28 cellular contexts compared by ENCODE assay signal in the genomic region with DNA sequence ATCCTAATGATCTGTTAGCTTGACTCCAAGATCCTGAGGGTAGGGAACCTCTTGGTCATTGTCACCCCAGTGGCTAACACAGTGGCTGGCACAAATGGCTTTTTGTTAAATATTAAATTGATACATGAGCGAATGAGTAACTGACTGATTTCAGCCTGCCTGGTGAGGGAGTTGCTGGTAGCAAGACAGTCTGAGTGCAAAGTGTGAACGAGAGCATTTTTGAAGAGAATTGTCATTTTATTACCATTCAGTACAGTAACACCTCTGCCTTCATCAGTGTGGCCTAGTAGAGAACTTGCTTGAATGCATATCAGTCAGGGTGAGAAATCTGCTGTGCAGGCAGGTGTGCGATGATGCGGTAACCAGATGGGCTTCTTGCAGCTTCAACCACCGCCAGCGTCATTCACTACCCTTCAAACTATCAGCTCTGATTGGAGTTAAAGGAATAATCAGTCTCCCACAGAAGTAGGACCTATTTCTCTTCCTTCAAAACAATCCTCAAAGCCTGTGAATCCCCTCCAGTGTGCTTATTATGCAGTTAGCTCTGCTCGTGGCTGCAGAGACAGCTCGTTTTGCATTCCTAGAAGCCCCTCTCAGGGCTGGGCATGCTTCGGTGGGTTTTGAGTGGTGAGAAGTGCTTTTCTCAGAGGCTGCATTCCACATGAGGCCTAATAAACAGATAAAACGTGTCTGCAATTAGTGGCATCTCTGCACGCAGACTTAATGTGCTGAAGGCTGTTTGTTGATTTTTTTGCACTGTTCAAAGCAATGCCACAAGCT. TPM values are rescaled to one million over a fixed set of nuclear protein-coding genes. Genes with fewer than 3 reads are reported as not detected.
DNase-seq lines count a peak whose midpoint lies in the region; ATAC-seq and TF ChIP-seq lines count a peak whose summit lies in the region.
"Had no signal": no experiment of that assay in that cellular context is flagged by ENCODE, and none has a peak within 500 bp of the region (broad histone marks: within the 10 kb centered on the region; RNA-seq: fewer than 3 reads in every experiment).

No MANE protein-coding gene starts in this region.

- no peak overlapping the region for H3K4me3 ChIP-seq in BLaER1 treated with 17β-estradiol and CSF1 and Interleukin-3, amounts not matched to agents 10 nM and 100 nM
- H3K4me3 ChIP-seq in hepatocyte = no peak overlapping the region
- H3K4me3 ChIP-seq: HAP-1, MG63, suprapubic skin had no signal

- peaks cover 0 to 3% (median 0%) of the 10 kb centered on the region in 11 experiments; a peak in 1 of 22 replicates for H3K9me3 ChIP-seq in BLaER1 treated with 17β-estradiol and CSF1 and Interleukin-3, amounts not matched to agents 10 nM and 100 nM (replicated peaks in 1 of 11)
- H3K9me3 ChIP-seq in hepatocyte (ENCODE audit: low read depth) = no peaks in the 10 kb centered on the region
- H3K9me3 ChIP-seq: HAP-1, MG63, suprapubic skin had no signal

- peaks cover 7 to 34% (median 25%) of the 10 kb centered on the region in 10 experiments; a peak in 19 of 20 replicates for H3K4me1 ChIP-seq in BLaER1 treated with 17β-estradiol and CSF1 and Interleukin-3, amounts not matched to agents 10 nM and 100 nM
- no peaks in the 10 kb centered on the region for H3K4me1 ChIP-seq in hepatocyte (ENCODE audit: insufficient read depth)
- H3K4me1 ChIP-seq: foreskin keratinocyte, HAP-1, suprapubic skin had no signal

- H3K9me2 ChIP-seq in hepatocyte (replicated peaks; ENCODE audit: insufficient read depth) = no peaks in the 10 kb centered on the region

- H3K79me2 ChIP-seq in hepatocyte = no peaks in the 10 kb centered on the region

- no peaks in the 10 kb centered on the region for H3K27me3 ChIP-seq in BLaER1 treated with 17β-estradiol and CSF1 and Interleukin-3, amounts not matched to agents 10 nM and 100 nM
- H3K27me3 ChIP-seq in hepatocyte = no peaks in the 10 kb centered on the region
- H3K27me3 ChIP-seq: foreskin keratinocyte, MG63, suprapubic skin had no signal

- ATAC-seq in HG02852 (IDR thresholded peaks at IDR 0.05; ENCODE audit: unreplicated experiment) (no peak), HG02870 (IDR thresholded peaks at IDR 0.05; ENCODE audit: unreplicated experiment) (no peak)
- ATAC-seq: activated CD8-positive, alpha-beta memory T cell treated with anti-CD3 and anti-CD28 coated beads, Interleukin-2, amount 10 ng/mL, durations not matched to agents 7 days and 5 days; effector memory CD8-positive, alpha-beta T cell; esophagus mucosa; foreskin keratinocyte; stimulated activated memory B cell treated with anti-CD40 and anti-IgM and Interleukin-4, amounts not matched to agents 10 μg/mL and 1 μg/mL and 100 μg/mL, for 72 hours had no signal

- peak overlapping the region in 3 of 11 experiments; percentile 1 to 10 (median 9); a peak in 3 of 22 replicates for H3K27ac ChIP-seq in BLaER1 treated with 17β-estradiol and CSF1 and Interleukin-3, amounts not matched to agents 10 nM and 100 nM
- no peak overlapping the region for H3K27ac ChIP-seq in hepatocyte
- H3K27ac ChIP-seq: foreskin keratinocyte, suprapubic skin, WERI-Rb-1 had no signal

- H3K4me2 ChIP-seq in BLaER1 treated with 17β-estradiol and CSF1 and Interleukin-3, amounts not matched to agents 10 nM and 100 nM = peak overlapping the region in 8 of 11 experiments; percentile 43 to 65 (median 54); a peak in 16 of 22 replicates
- no peak overlapping the region for H3K4me2 ChIP-seq in hepatocyte

- WGBS in hepatocyte (ENCODE audit: low lambda C conversion rate, missing lambda C conversion rate) = 78% methylated on average over 11 of the region's 11 CpGs

- peak; percentile 9 for DNase-seq in NCI-H1694 (lab: John Stamatoyannopoulos, UW)
- DNase-seq in hepatocyte (ENCODE audit: low spot score) = no peak
- peak; percentile 32 for DNase-seq in mucosa of gallbladder (ENCODE audit: low spot score)
- no peak for DNase-seq in HUDEP-2 (lab: John Stamatoyannopoulos, UW; ENCODE audit: unreplicated experiment in 76 of 76)
- no peak for DNase-seq in NCI-H2081 (lab: John Stamatoyannopoulos, UW)
- DNase-seq: activated CD4-positive, alpha-beta T cell treated with anti-CD3 and anti-CD28 coated beads, Interleukin-2, amount 10 ng/mL, durations not matched to agents 7 days and 5 days; activated CD8-positive, alpha-beta memory T cell treated with anti-CD3 and anti-CD28 coated beads, Interleukin-2, amount 10 ng/mL, durations not matched to agents 7 days and 5 days; activated naive CD4-positive, alpha-beta T cell treated with anti-CD3 and anti-CD28 coated beads, Interleukin-2, amount 10 ng/mL, durations not matched to agents 7 days and 5 days; amniotic stem cell; COR-L47; effector memory CD8-positive, alpha-beta T cell; EL; foreskin keratinocyte; hypothalamus; mammary epithelial cell; MG63; NCI-H1417 treated with DMSO at 0.1 percent for 48 hours; NCI-H2227 treated with DMSO at 0.1 percent for 48 hours; NCI-H82; T-helper 9 cell; WERI-Rb-1 had no signal

- H3K36me3 ChIP-seq in BLaER1 treated with 17β-estradiol and CSF1 and Interleukin-3, amounts not matched to agents 10 nM and 100 nM = no peaks in the 10 kb centered on the region
- no peaks in the 10 kb centered on the region for H3K36me3 ChIP-seq in hepatocyte (replicated peaks; ENCODE audit: insufficient read depth, low read depth)
- H3K36me3 ChIP-seq: HAP-1, MG63, suprapubic skin, WERI-Rb-1 had no signal

- peak overlapping the region; percentile 26 for H2AFZ ChIP-seq in hepatocyte

- no peaks in the 10 kb centered on the region for H4K20me1 ChIP-seq in BLaER1 treated with 17β-estradiol and CSF1 and Interleukin-3, amounts not matched to agents 10 nM and 100 nM
- no peaks in the 10 kb centered on the region for H4K20me1 ChIP-seq in hepatocyte (ENCODE audit: insufficient read depth, poor library complexity, severe bottlenecking)

- 0 out of 22 replicates have a peak overlapping the region, but pooled peaks of 2 of the 11 experiments have one; percentile 6 to 14 for H3K9ac ChIP-seq in BLaER1 treated with 17β-estradiol and CSF1 and Interleukin-3, amounts not matched to agents 10 nM and 100 nM

- TF ChIP-seq CTCF in hepatocyte (IDR thresholded peaks at IDR 0.05; ENCODE audit: poor library complexity) = no peak

RNA-seq across cellular contexts. Expression of a gene that starts 29.0 kb away (rescaled TPM):
- total RNA-seq in hepatocyte = 6.7 and 12.2 TPM in 2 replicates
- polyA plus RNA-seq in hepatocyte = 7.6 and 10.5 TPM in 2 replicates
- total RNA-seq in mucosa of gallbladder = 14.9 TPM

RNA-seq across cellular contexts. Expression of a gene that starts 31.0 kb away (rescaled TPM):
- 0.30 and 1.4 TPM in 2 replicates for total RNA-seq in hepatocyte
- 1.2 and 2.9 TPM in 2 replicates for polyA plus RNA-seq in hepatocyte
- total RNA-seq in mucosa of gallbladder = 30.7 TPM

RNA-seq across cellular contexts. Expression of a gene that starts 42.4 kb away (rescaled TPM):
- total RNA-seq in hepatocyte (17.1 and 19.2 TPM in 2 replicates), mucosa of gallbladder (62.5 TPM)
- polyA plus RNA-seq in hepatocyte = 13.5 and 14.5 TPM in 2 replicates

RNA-seq across cellular contexts. Expression of a gene that starts 55.2 kb away (rescaled TPM):
- total RNA-seq in hepatocyte (8.1 and 8.2 TPM in 2 replicates), mucosa of gallbladder (29.8 TPM)
- polyA plus RNA-seq in hepatocyte = 11.2 and 13.7 TPM in 2 replicates

RNA-seq across cellular contexts. Expression of a gene that starts 58.4 kb away (rescaled TPM):
- 49.2 and 69.7 TPM in 2 replicates for total RNA-seq in hepatocyte
- 35.7 and 41.8 TPM in 2 replicates for polyA plus RNA-seq in hepatocyte
- total RNA-seq in mucosa of gallbladder = 63.6 TPM

Comparison
In these comparisons a context has a peak if more than half of its experiments do, and no peak if none do; other contexts are left out.
1. DNase-seq: peak in NCI-H1694 (single experiment) and mucosa of gallbladder (single experiment); none in hepatocyte (single experiment), HUDEP-2 (0 of 76) and NCI-H2081 (0 of 2).
2. RNA of a gene that starts 31.0 kb away (total RNA-seq): 30.7 TPM in mucosa of gallbladder (single experiment); 0.30 to 1.4 TPM in hepatocyte; every median in the first group is over 10 times any median in the second.